In genomic region chr7:7474436-7474835, GRCh38 we compare ENCODE assay signal across 3 cellular contexts.
A peak's percentile ranks its signal among the peaks of the same experiment; 100 is the strongest.
TF ChIP-seq lines count a peak whose summit lies in the region.

No MANE protein-coding gene starts in this region.

TF ChIP-seq in HEK293T, 16 proteins besides CTCF, POLR2A, EP300 and RAD21:
- TF ChIP-seq ZNF384 (IDR thresholded peaks at IDR 0.05) (no peak), PKNOX1 (IDR thresholded peaks at IDR 0.05) (peak; percentile 64)
TF ChIP-seq in HEK293T: peak in this region for 1.

TF ChIP-seq in GM12878, 131 proteins besides CTCF, POLR2A, EP300 and RAD21:
- TF ChIP-seq SMAD5 (IDR thresholded peaks at IDR 0.05; ENCODE audit: low read depth) (no peak), TCF3 (IDR thresholded peaks at IDR 0.05; ENCODE audit: borderline replicate concordance, insufficient read depth, low read depth, low read length) (no peak), PKNOX1 (IDR thresholded peaks at IDR 0.05) (0 out of 2 replicates have a peak, but pooled peaks have one; percentile 24), FOXM1 (IDR thresholded peaks at IDR 0.05; ENCODE audit: low read depth, low read length) (no peak)

TF ChIP-seq in K562, 482 proteins besides CTCF, POLR2A, EP300 and RAD21:
- TF ChIP-seq PKNOX1 (IDR thresholded peaks at IDR 0.05) (peak; percentile 63), NFATC3 (IDR thresholded peaks at IDR 0.05) (no peak)
